ENCODE assay signal across 16 cellular contexts in genomic region chr1:12159826-12160225, GRCh38. TPM values are rescaled to one million over a fixed set of nuclear protein-coding genes. Genes with fewer than 3 reads are reported as not detected.
DNase-seq lines count a peak whose midpoint lies in the region; ATAC-seq, FAIRE-seq and TF ChIP-seq lines count a peak whose summit lies in the region.
"Had no signal": no experiment of that assay in that cellular context is flagged by ENCODE, and none has a peak within 500 bp of the region (broad histone marks: within the 10 kb centered on the region; RNA-seq: fewer than 3 reads in every experiment).

No MANE protein-coding gene starts in this region.

- H4K20me1 ChIP-seq in HepG2 (ENCODE audit: insufficient read depth, low read length): no peaks in the 10 kb centered on the region

- POLR2A ChIA-PET in CD4-positive, alpha-beta T cell (lab: Charles Lee): interaction anchor here (0.6 to 5.5 kb wide), 6 partner anchors 10 to 898 kb away, joined by 3 to 62 read pairs (median 5); partner anchors contain the start of gene MTOR
- POLR2A ChIA-PET in HepG2 (lab: Yijun Ruan, JAX): no interaction called here

- peak; percentile 53 for ATAC-seq in CD4-positive, alpha-beta T cell (ENCODE audit: poor library complexity)
- ATAC-seq in HepG2: no peak
- ATAC-seq: SK-N-SH treated with all-trans-retinoic acid at 6 μM for 48 hours had no signal

- peak overlapping the region; percentile 56 for H3K27ac Mint-ChIP-seq in CD4-positive, alpha-beta T cell
- peak overlapping the region; percentile 91 for H3K27ac Mint-ChIP-seq in activated T-helper 1 cell treated with anti-CD3 and anti-CD28 coated beads, Interleukin-12 subunit alpha, Interleukin-12 subunit beta, Interleukin-2, Interleukin-4 antibody, amounts not matched to agents 30 ng/mL and 10 ng/mL and 1 ng/mL, durations not matched to agents 14 hours and 24 hours and 36 hours
- H3K27ac Mint-ChIP-seq: mesothelial cell of epicardium, progenitor cell of endocrine pancreas had no signal

- TF ChIP-seq EP300 in HepG2 (IDR thresholded peaks at IDR 0.05; ENCODE audit: low read depth in 2 of 2, low read length in 2 of 2) (no peak), HepG2 (CRISPR knock-in tag; IDR thresholded peaks at IDR 0.05; ENCODE audit: borderline replicate concordance) (no peak)

- in situ Hi-C loops in HepG2 (cut with HindIII; ENCODE audit: extremely low pct_ligation_motif_present, low pct_unique_long_range_greater_than_20kb): no loop called here

- H2AFZ ChIP-seq in HepG2 (ENCODE audit: low read length): no peak overlapping the region
- H2AFZ ChIP-seq: GM23248 had no signal

- H3K4me1 ChIP-seq in HepG2 (ENCODE audit: insufficient read depth, low read length): peaks cover 25% of the 10 kb centered on the region
- H3K4me1 ChIP-seq in thyroid gland: peaks cover 11 to 45% of the 10 kb centered on the region in 2 donors

- H3K27me3 ChIP-seq in CD4-positive, alpha-beta T cell (ENCODE audit: control insufficient read depth, insufficient read depth, low read length): no peaks in the 10 kb centered on the region
- H3K27me3 ChIP-seq in HepG2 (ENCODE audit: control insufficient read depth in 1 of 2, insufficient read depth in 2 of 2, low read length in 2 of 2) (peaks cover 0 to 2% of the 10 kb centered on the region in 2 experiments; a peak in 2 of 5 replicates), thyroid gland (no peaks in the 10 kb centered on the region)
- H3K27me3 ChIP-seq: cardiac muscle cell had no signal

- H3K79me2 ChIP-seq in HepG2 (ENCODE audit: insufficient read depth, low read length): no peaks in the 10 kb centered on the region

- FAIRE-seq in HepG2 (lab: Jason Lieb, UNC): no peak
- FAIRE-seq: D721Med had no signal

- CTCF ChIA-PET in CD4-positive, alpha-beta T cell (lab: Charles Lee): interaction anchor here (0.9 to 2.0 kb wide), 2 partner anchors 19 to 35 kb away, joined by 4 to 8 read pairs; no protein-coding TSS in a partner anchor
- CTCF ChIA-PET in HepG2 (lab: Yijun Ruan, JAX; ENCODE audit: low intra/inter-chr PET ratio, low total read pairs): no interaction called here

- no peak overlapping the region for H3K9ac ChIP-seq in HepG2 (ENCODE audit: insufficient read depth, low read depth, low read length)
- H3K9ac ChIP-seq: GM23248 had no signal

- no peak overlapping the region for H3K27ac ChIP-seq in CD4-positive, alpha-beta T cell (ENCODE audit: low read depth, low read length)
- H3K27ac ChIP-seq in HepG2 (ENCODE audit: extremely low read length, insufficient read depth, low read length) (no peak overlapping the region), thyroid gland (no peak overlapping the region)
- H3K27ac ChIP-seq: cardiac muscle cell, esophagus muscularis mucosa, GM23248 had no signal

- no TSS peak for BruUV-seq in HepG2 (replicated peaks; lab: Mats Ljungman, UMichigan)

- no peaks in the 10 kb centered on the region for H3K9me3 Mint-ChIP-seq in CD4-positive, alpha-beta T cell
- no peaks in the 10 kb centered on the region for H3K9me3 Mint-ChIP-seq in activated T-helper 1 cell treated with anti-CD3 and anti-CD28 coated beads, Interleukin-12 subunit alpha, Interleukin-12 subunit beta, Interleukin-2, Interleukin-4 antibody, amounts not matched to agents 30 ng/mL and 10 ng/mL and 1 ng/mL, durations not matched to agents 14 hours and 24 hours and 36 hours
- H3K9me3 Mint-ChIP-seq: mesothelial cell of epicardium had no signal

- no peak for TF ChIP-seq CTCF in CD4-positive, alpha-beta T cell (IDR thresholded peaks at IDR 0.05)
- TF ChIP-seq CTCF in HepG2 (CRISPR knock-in tag; IDR thresholded peaks at IDR 0.05) (no peak), thyroid gland (IDR thresholded peaks at IDR 0.05) (no peak)

- DNase-seq in CD4-positive, alpha-beta T cell: peak in 5 of 10 experiments; percentile 34 to 60 (median 43)
- DNase-seq in HT-29 (ENCODE audit: low spot score) (peak; percentile 31), HepG2 (ENCODE audit: low spot score) (no peak), NCI-H2029 treated with DMSO at 0.1 percent for 48 hours (lab: John Stamatoyannopoulos, UW) (no peak), Ammon's horn (ENCODE audit: low spot score) (no peak), thyroid gland (no peak)
- DNase-seq in activated T-helper 1 cell treated with anti-CD3 and anti-CD28 coated beads, Interleukin-12 subunit alpha, Interleukin-12 subunit beta, Interleukin-2, Interleukin-4 antibody, amounts not matched to agents 30 ng/mL and 10 ng/mL and 1 ng/mL, durations not matched to agents 14 hours and 24 hours and 36 hours (ENCODE audit: low spot score): no peak
- DNase-seq: GM23248, NCI-H1105, NCI-H774 had no signal

- H3K9me3 ChIP-seq in CD4-positive, alpha-beta T cell (ENCODE audit: control insufficient read depth, low read length): no peaks in the 10 kb centered on the region
- H3K9me3 ChIP-seq in HepG2 (ENCODE audit: low read length) (no peaks in the 10 kb centered on the region), thyroid gland (no peaks in the 10 kb centered on the region)
- H3K9me3 ChIP-seq: esophagus muscularis mucosa had no signal

- no peaks in the 10 kb centered on the region for H3K36me3 Mint-ChIP-seq in CD4-positive, alpha-beta T cell (ENCODE audit: low read depth)
- peaks cover 5% of the 10 kb centered on the region for H3K36me3 Mint-ChIP-seq in activated T-helper 1 cell treated with anti-CD3 and anti-CD28 coated beads, Interleukin-12 subunit alpha, Interleukin-12 subunit beta, Interleukin-2, Interleukin-4 antibody, amounts not matched to agents 30 ng/mL and 10 ng/mL and 1 ng/mL, durations not matched to agents 14 hours and 24 hours and 36 hours (ENCODE audit: low read depth)
- H3K36me3 Mint-ChIP-seq: mesothelial cell of epicardium had no signal

- no peaks in the 10 kb centered on the region for H3K27me3 Mint-ChIP-seq in CD4-positive, alpha-beta T cell
- no peaks in the 10 kb centered on the region for H3K27me3 Mint-ChIP-seq in activated T-helper 1 cell treated with anti-CD3 and anti-CD28 coated beads, Interleukin-12 subunit alpha, Interleukin-12 subunit beta, Interleukin-2, Interleukin-4 antibody, amounts not matched to agents 30 ng/mL and 10 ng/mL and 1 ng/mL, durations not matched to agents 14 hours and 24 hours and 36 hours (ENCODE audit: insufficient read depth)

- H3K4me1 Mint-ChIP-seq in CD4-positive, alpha-beta T cell (ENCODE audit: low read depth): peaks cover 72% of the 10 kb centered on the region
- H3K4me1 Mint-ChIP-seq in activated T-helper 1 cell treated with anti-CD3 and anti-CD28 coated beads, Interleukin-12 subunit alpha, Interleukin-12 subunit beta, Interleukin-2, Interleukin-4 antibody, amounts not matched to agents 30 ng/mL and 10 ng/mL and 1 ng/mL, durations not matched to agents 14 hours and 24 hours and 36 hours (ENCODE audit: low read depth): peaks cover 89% of the 10 kb centered on the region

- H3K36me3 ChIP-seq in HepG2 (replicated peaks in 1 of 2; ENCODE audit: control insufficient read depth in 1 of 2, insufficient read depth in 2 of 2, low read length in 2 of 2) (no peaks in the 10 kb centered on the region), thyroid gland (no peaks in the 10 kb centered on the region)
- H3K36me3 ChIP-seq: cardiac muscle cell, esophagus muscularis mucosa had no signal

- no peak overlapping the region for H3K4me2 ChIP-seq in HepG2 (ENCODE audit: low read depth, low read length)

- intact Hi-C loops in CD4-positive, alpha-beta T cell (cut with DNase I, micrococcal nuclease): loop anchor here in 1 of 2 experiments (2.0 kb wide), 1 partner anchor 13 kb away; no protein-coding TSS in a partner anchor
- intact Hi-C loops in activated T-helper 1 cell treated with anti-CD3 and anti-CD28 coated beads, Interleukin-12 subunit alpha, Interleukin-12 subunit beta, Interleukin-2, Interleukin-4 antibody, amounts not matched to agents 30 ng/mL and 10 ng/mL and 1 ng/mL, durations not matched to agents 14 hours and 24 hours and 36 hours (cut with micrococcal nuclease): loop anchor here (5.0 to 10.0 kb wide), 5 partner anchors 113 to 355 kb away; partner anchors contain the start of genes CLCN6 and MTHFR
- intact Hi-C loops in HepG2 (cut with micrococcal nuclease; ENCODE audit: unreplicated experiment) (no loop called here), thyroid gland (cut with DNase I) (no loop called here)

- TF ChIP-seq RAD21 in HepG2 (CRISPR knock-in tag; IDR thresholded peaks at IDR 0.05): no peak

- TF ChIP-seq POLR2A in HepG2 (IDR thresholded peaks at IDR 0.05; ENCODE audit: insufficient read depth in 1 of 2, low read depth in 2 of 2, low read length in 2 of 2): no peak
- no peak for TF ChIP-seq POLR2A in thyroid gland (IDR thresholded peaks at IDR 0.05)

- 29% methylated on average over 7 of the region's 7 CpGs for WGBS in HepG2 (ENCODE audit: low lambda C conversion rate)
- 86 to 92% methylated on average over 7 of the region's 7 CpGs for WGBS in thyroid gland, 2 donors

- H3K4me3 Mint-ChIP-seq in CD4-positive, alpha-beta T cell: peak overlapping the region; percentile 42
- H3K4me3 Mint-ChIP-seq in activated T-helper 1 cell treated with anti-CD3 and anti-CD28 coated beads, Interleukin-12 subunit alpha, Interleukin-12 subunit beta, Interleukin-2, Interleukin-4 antibody, amounts not matched to agents 30 ng/mL and 10 ng/mL and 1 ng/mL, durations not matched to agents 14 hours and 24 hours and 36 hours: peak overlapping the region; percentile 49
- H3K4me3 Mint-ChIP-seq: mesothelial cell of epicardium had no signal

- no peak overlapping the region for H3K4me3 ChIP-seq in HepG2 (replicated peaks in 1 of 3; ENCODE audit: insufficient read depth in 1 of 3, low read depth in 2 of 3, low read length in 3 of 3)
- no peak overlapping the region for H3K4me3 ChIP-seq in thyroid gland (replicated peaks in 1 of 3)
- H3K4me3 ChIP-seq: cardiac muscle cell, esophagus muscularis mucosa, GM23248 had no signal

RNA-seq across cellular contexts. Expression of gene TNFRSF1B, which starts 7.0 kb away (rescaled TPM):
- 10 to 100 TPM; 61.9 to 62.6 TPM for total RNA-seq in CD4-positive, alpha-beta T cell
- total RNA-seq in HT-29 (2014; rRNA removed; shearing (Covaris generic)): 0.08 TPM in 1 of 2 replicates, not detected in the other
- total RNA-seq in activated T-helper 1 cell treated with anti-CD3 and anti-CD28 coated beads, Interleukin-12 subunit alpha, Interleukin-12 subunit beta, Interleukin-2, Interleukin-4 antibody, amounts not matched to agents 30 ng/mL and 10 ng/mL and 1 ng/mL, durations not matched to agents 14 hours and 24 hours and 36 hours: 211 and 213 TPM in 2 replicates
- total RNA-seq in HepG2 (2016; rRNA removed; fragmentation: Illumina TruSeq; extraction: Trizol) (0.04 TPM in 1 of 2 replicates, not detected in the other), thyroid gland (10 to 100 TPM in 2 of 4 donors, 1 to 10 TPM in 2; 4.4 to 20.4 (median 9.0) TPM)
- not detected in 2 replicates for total RNA-seq in HepG2 (2016; cell fraction: cytosol; rRNA removed; fragmentation: Illumina TruSeq; extraction: Trizol; ENCODE audit: low read depth)
- total RNA-seq in HepG2 (2016; cell fraction: insoluble cytoplasmic fraction; rRNA removed; fragmentation: Illumina TruSeq; extraction: Trizol): not detected in 2 replicates
- total RNA-seq in HepG2 (2016; cell fraction: membrane; rRNA removed; fragmentation: Illumina TruSeq; extraction: Trizol): not detected in 2 replicates
- not detected in 2 replicates for total RNA-seq in HepG2 (2016; cell fraction: nucleus; rRNA removed; fragmentation: Illumina TruSeq; extraction: Trizol)
- polyA plus RNA-seq in HepG2 (2011; rRNA removed): 0.11 and 0.29 TPM in 2 replicates
- 0.05 and 0.07 TPM in 2 replicates for polyA plus RNA-seq in HepG2 (2011; cell fraction: cytosol; rRNA removed)
- polyA plus RNA-seq in HepG2 (2011; cell fraction: nucleus; rRNA removed): 0.05 TPM in 2 replicates
- polyA plus RNA-seq in HepG2 (2012): not detected in 2 replicates
- not detected in 2 replicates for polyA plus RNA-seq in HepG2 (2016; cell fraction: cytosol; fragmentation: Illumina TruSeq; extraction: Trizol; ENCODE audit: low read depth)
- not detected in 2 replicates for polyA plus RNA-seq in HepG2 (2016; cell fraction: insoluble cytoplasmic fraction; fragmentation: Illumina TruSeq; extraction: Trizol; ENCODE audit: low read depth)
- polyA plus RNA-seq in HepG2 (2016; cell fraction: membrane; fragmentation: Illumina TruSeq; extraction: Trizol; ENCODE audit: low read depth): not detected in 2 replicates
- polyA plus RNA-seq in HepG2 (2016; cell fraction: nucleus; fragmentation: Illumina TruSeq; extraction: Trizol; ENCODE audit: insufficient read depth, low read depth): not detected in 2 replicates
- 0.14 and 1.1 TPM in 2 replicates for polyA minus RNA-seq in HepG2 (2011; rRNA and poly(A)+ RNA removed; ENCODE audit: low replicate concordance)
- polyA minus RNA-seq in HepG2 (2011; cell fraction: cytosol; rRNA and poly(A)+ RNA removed): not detected in 2 replicates
- 0.90 TPM in 1 of 2 replicates, not detected in the other for polyA minus RNA-seq in HepG2 (2011; cell fraction: nucleus; rRNA and poly(A)+ RNA removed)
- total RNA-seq: progenitor cell of endocrine pancreas had no signal
- polyA plus RNA-seq: cardiac muscle cell had no signal
